In the genomic region with DNA sequence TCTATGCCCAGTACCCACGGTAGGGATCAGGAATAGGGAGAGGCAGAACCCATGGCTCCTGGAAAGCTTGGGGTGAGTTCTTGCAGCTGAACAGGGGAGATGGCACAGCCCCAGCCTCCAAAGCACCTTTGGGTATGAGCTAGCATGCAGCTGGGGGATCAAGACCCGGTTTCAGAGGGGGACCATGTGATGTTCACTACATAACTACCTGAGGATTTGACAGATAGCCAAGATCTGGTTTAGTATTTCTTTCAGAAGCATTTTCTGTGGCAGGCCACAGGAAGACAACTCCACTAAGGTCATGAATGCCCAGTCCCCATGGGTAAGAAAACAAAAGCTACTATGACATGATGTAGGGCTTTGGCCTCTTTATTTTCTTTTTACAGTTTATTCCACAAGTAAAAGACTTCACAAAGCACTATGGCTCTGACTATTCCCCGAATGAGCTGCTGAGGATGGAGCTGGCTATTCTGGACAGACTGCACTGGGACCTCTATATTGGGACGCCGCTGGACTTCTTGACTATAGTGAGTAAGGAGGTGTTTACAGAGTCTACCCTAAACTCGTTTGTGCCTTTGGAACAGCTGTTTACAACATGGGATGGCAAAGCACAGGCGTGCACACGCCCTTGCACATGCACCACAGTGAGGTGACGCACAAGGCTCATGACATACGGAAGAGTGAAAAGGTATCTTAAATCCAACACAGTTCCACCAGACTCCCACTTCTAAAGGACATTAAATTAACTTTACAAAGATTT, we compare ENCODE assay signal across 15 cellular contexts. TPM values are rescaled to one million over a fixed set of nuclear protein-coding genes. Genes with fewer than 3 reads are reported as not detected.
DNase-seq lines count a peak whose midpoint lies in the region; ATAC-seq and TF ChIP-seq lines count a peak whose summit lies in the region.
"Had no signal": no experiment of that assay in that cellular context is flagged by ENCODE, and none has a peak within 500 bp of the region (broad histone marks: within the 10 kb centered on the region; RNA-seq: fewer than 3 reads in every experiment).

No MANE protein-coding gene starts in this region.

- H3K79me2 ChIP-seq in OCI-LY3 (ENCODE audit: low read length): no peaks in the 10 kb centered on the region

- peaks cover 12% of the 10 kb centered on the region for H3K36me3 Mint-ChIP-seq in activated naive CD4-positive, alpha-beta T cell treated with anti-CD3 and anti-CD28 coated beads, Interleukin-2, amount 50 U/mL, for 24 hours

- WGBS in transverse colon (ENCODE audit: low coverage in 1 of 2), 2 donors: 73 to 84% methylated on average over 6 to 10 of the region's 10 CpGs

- H3K4me3 ChIP-seq in OCI-LY3 (ENCODE audit: low read length) (no peak overlapping the region), transverse colon (no peak overlapping the region)
- H3K4me3 ChIP-seq: gastrocnemius medialis, thyroid gland had no signal

- no peak for ATAC-seq in GM19351 (IDR thresholded peaks at IDR 0.05; ENCODE audit: unreplicated experiment)
- no peak for ATAC-seq in GM19397 (IDR thresholded peaks at IDR 0.05; ENCODE audit: unreplicated experiment)
- no peak for ATAC-seq in foreskin keratinocyte
- ATAC-seq: left colon had no signal

- in situ Hi-C loops in transverse colon (cut with MboI; ENCODE audit: low pct_ligation_motif_present in 1 of 4, low pct_unique_long_range_greater_than_20kb in 1 of 4, low sequenced_read_pairs in 3 of 4): no loop called here

- no peak overlapping the region for H2AFZ ChIP-seq in OCI-LY3 (ENCODE audit: low read depth, low read length)

- peak overlapping the region; percentile 55; the same call in 1 of the 2 replicates for H3K4me2 ChIP-seq in OCI-LY3 (ENCODE audit: low read length)

- H3K9me3 Mint-ChIP-seq in activated naive CD4-positive, alpha-beta T cell treated with anti-CD3 and anti-CD28 coated beads, Interleukin-2, amount 50 U/mL, for 24 hours: no peaks in the 10 kb centered on the region

- H4K20me1 ChIP-seq in OCI-LY3 (ENCODE audit: insufficient read depth, low read length): no peaks in the 10 kb centered on the region

- TF ChIP-seq CTCF in OCI-LY3 (IDR thresholded peaks at IDR 0.05; ENCODE audit: low read depth, low read length): no peak
- TF ChIP-seq CTCF in transverse colon (IDR thresholded peaks at IDR 0.05): no peak
- TF ChIP-seq CTCF in foreskin keratinocyte (conservative IDR thresholded peaks at IDR 0.05): no peak

- POLR2A ChIA-PET in HEK293T (lab: Yijun Ruan, JAX): interaction anchor here (0.7 to 2.1 kb wide), 3 partner anchors 13 to 193 kb away, joined by 4 to 8 read pairs (median 5); a partner anchor contains a TSS

- CTCF ChIA-PET in HEK293T (lab: Yijun Ruan, JAX): interaction anchor here (0.6 to 1.6 kb wide), 2 partner anchors 224 to 568 kb away, joined by 3 to 4 read pairs; no protein-coding TSS in a partner anchor

- no peak overlapping the region for H3K9ac ChIP-seq in OCI-LY3 (ENCODE audit: low read length)

- H3K27ac Mint-ChIP-seq in activated naive CD4-positive, alpha-beta T cell treated with anti-CD3 and anti-CD28 coated beads, Interleukin-2, amount 50 U/mL, for 24 hours: peak overlapping the region; percentile 78

- H3K4me1 ChIP-seq in OCI-LY3 (ENCODE audit: low read length): peaks cover 13% of the 10 kb centered on the region
- peaks cover 0 to 15% (median 5%) of the 10 kb centered on the region in 4 donors for H3K4me1 ChIP-seq in transverse colon
- no peaks in the 10 kb centered on the region for H3K4me1 ChIP-seq in foreskin keratinocyte

- H3K27me3 Mint-ChIP-seq in activated naive CD4-positive, alpha-beta T cell treated with anti-CD3 and anti-CD28 coated beads, Interleukin-2, amount 50 U/mL, for 24 hours: no peaks in the 10 kb centered on the region

- H3K4me1 Mint-ChIP-seq in activated naive CD4-positive, alpha-beta T cell treated with anti-CD3 and anti-CD28 coated beads, Interleukin-2, amount 50 U/mL, for 24 hours: peaks cover 34% of the 10 kb centered on the region

- H3K27me3 ChIP-seq in OCI-LY3 (ENCODE audit: low read depth, low read length) (peaks cover 4% of the 10 kb centered on the region), transverse colon (peaks cover 21% of the 10 kb centered on the region), foreskin keratinocyte (peaks cover 22% of the 10 kb centered on the region)
- H3K27me3 ChIP-seq: thyroid gland had no signal

- no peak for DNase-seq in activated naive CD4-positive, alpha-beta T cell treated with anti-CD3 and anti-CD28 coated beads, Interleukin-2, amount 50 U/mL, for 16 hours
- DNase-seq in HEK293T (ENCODE audit: extremely low spot score): peak; percentile 3
- DNase-seq in transverse colon: peak; percentile 7
- DNase-seq in foreskin keratinocyte: no peak
- DNase-seq: GF-D8, left colon, NCI-H1105, thyroid gland had no signal

- no peak overlapping the region for H3K4me3 Mint-ChIP-seq in activated naive CD4-positive, alpha-beta T cell treated with anti-CD3 and anti-CD28 coated beads, Interleukin-2, amount 50 U/mL, for 24 hours

- intact Hi-C loops in transverse colon (cut with DNase I; ENCODE audit: low total_unique reads): no loop called here

- no peak for TF ChIP-seq EP300 in transverse colon (IDR thresholded peaks at IDR 0.05; ENCODE audit: low read depth)

- no peak for TF ChIP-seq POLR2A in transverse colon (IDR thresholded peaks at IDR 0.05)

- H3K9me3 ChIP-seq in OCI-LY3 (ENCODE audit: insufficient read depth, low read length): no peaks in the 10 kb centered on the region
- H3K9me3 ChIP-seq in transverse colon: no peaks in the 10 kb centered on the region
- H3K9me3 ChIP-seq: gastrocnemius medialis, neutrophil, thyroid gland had no signal

- H3K36me3 ChIP-seq in OCI-LY3 (replicated peaks; ENCODE audit: low read depth, low read length): no peaks in the 10 kb centered on the region
- H3K36me3 ChIP-seq in transverse colon: no peaks in the 10 kb centered on the region
- H3K36me3 ChIP-seq: gastrocnemius medialis, neutrophil, thyroid gland had no signal

- H3K27ac ChIP-seq in OCI-LY3 (ENCODE audit: low read length): no peak overlapping the region
- no peak overlapping the region for H3K27ac ChIP-seq in transverse colon
- H3K27ac ChIP-seq in foreskin keratinocyte: no peak overlapping the region
- H3K27ac ChIP-seq: gastrocnemius medialis, neutrophil, thyroid gland had no signal

TF ChIP-seq in HEK293T, 16 proteins besides CTCF, POLR2A, EP300 and RAD21:
- TF ChIP-seq FOXK2 (IDR thresholded peaks at IDR 0.05) (no peak), NFRKB (IDR thresholded peaks at IDR 0.05) (no peak), ZNF384 (IDR thresholded peaks at IDR 0.05) (no peak), LEF1 (IDR thresholded peaks at IDR 0.05; ENCODE audit: borderline replicate concordance) (no peak), CTBP1 (IDR thresholded peaks at IDR 0.05; ENCODE audit: borderline replicate concordance) (no peak), FOXM1 (IDR thresholded peaks at IDR 0.05; ENCODE audit: borderline replicate concordance) (no peak), BHLHE40 (IDR thresholded peaks at IDR 0.05; ENCODE audit: borderline replicate concordance) (no peak), ELF4 (IDR thresholded peaks at IDR 0.05) (no peak), FOXA1 (IDR thresholded peaks at IDR 0.05) (no peak), TARDBP (IDR thresholded peaks at IDR 0.05) (no peak)
- TF ChIP-seq, protein P1, sequence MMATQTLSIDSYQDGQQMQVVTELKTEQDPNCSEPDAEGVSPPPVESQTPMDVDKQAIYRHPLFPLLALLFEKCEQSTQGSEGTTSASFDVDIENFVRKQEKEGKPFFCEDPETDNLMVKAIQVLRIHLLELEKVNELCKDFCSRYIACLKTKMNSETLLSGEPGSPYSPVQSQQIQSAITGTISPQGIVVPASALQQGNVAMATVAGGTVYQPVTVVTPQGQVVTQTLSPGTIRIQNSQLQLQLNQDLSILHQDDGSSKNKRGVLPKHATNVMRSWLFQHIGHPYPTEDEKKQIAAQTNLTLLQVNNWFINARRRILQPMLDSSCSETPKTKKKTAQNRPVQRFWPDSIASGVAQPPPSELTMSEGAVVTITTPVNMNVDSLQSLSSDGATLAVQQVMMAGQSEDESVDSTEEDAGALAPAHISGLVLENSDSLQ (IDR thresholded peaks at IDR 0.05): no peak

RNA-seq across cellular contexts. Expression of a gene that starts 3.4 kb away (rescaled TPM):
- total RNA-seq in transverse colon: 10 to 100 TPM in 1 of 4 donors, 1 to 10 TPM in 3; 3.0 to 13.0 (median 7.1) TPM
- total RNA-seq in foreskin keratinocyte: 0.37 and 0.39 TPM in 2 replicates
- 0.12 and 0.19 TPM in 2 replicates for polyA plus RNA-seq in foreskin keratinocyte
- total RNA-seq: gastrocnemius medialis had no signal
- polyA plus RNA-seq: BJ had no signal

RNA-seq across cellular contexts. Expression of a gene that starts 13.3 kb away (rescaled TPM):
- total RNA-seq in transverse colon (1 to 10 TPM; 1.9 to 7.0 (median 2.8) TPM), foreskin keratinocyte (12.6 and 13.0 TPM in 2 replicates)
- polyA plus RNA-seq in foreskin keratinocyte: 2.5 and 2.6 TPM in 2 replicates

RNA-seq across cellular contexts. Expression of a gene that starts 26.4 kb away (rescaled TPM):
- total RNA-seq in transverse colon: 10 to 100 TPM; 38.4 to 70.7 (median 53.5) TPM
- total RNA-seq in foreskin keratinocyte: 47.9 and 48.5 TPM in 2 replicates
- 22.5 and 24.9 TPM in 2 replicates for polyA plus RNA-seq in foreskin keratinocyte

Comparison
In these comparisons a context has a peak if more than half of its experiments do, and no peak if none do; other contexts are left out.
1. DNase-seq: peak in HEK293T (single experiment) and transverse colon (single experiment); none in activated naive CD4-positive, alpha-beta T cell treated with anti-CD3 and anti-CD28 coated beads, Interleukin-2, amount 50 U/mL, for 16 hours (single experiment) and foreskin keratinocyte (0 of 2).